9 cellular contexts compared by ENCODE assay signal in the genomic region with DNA sequence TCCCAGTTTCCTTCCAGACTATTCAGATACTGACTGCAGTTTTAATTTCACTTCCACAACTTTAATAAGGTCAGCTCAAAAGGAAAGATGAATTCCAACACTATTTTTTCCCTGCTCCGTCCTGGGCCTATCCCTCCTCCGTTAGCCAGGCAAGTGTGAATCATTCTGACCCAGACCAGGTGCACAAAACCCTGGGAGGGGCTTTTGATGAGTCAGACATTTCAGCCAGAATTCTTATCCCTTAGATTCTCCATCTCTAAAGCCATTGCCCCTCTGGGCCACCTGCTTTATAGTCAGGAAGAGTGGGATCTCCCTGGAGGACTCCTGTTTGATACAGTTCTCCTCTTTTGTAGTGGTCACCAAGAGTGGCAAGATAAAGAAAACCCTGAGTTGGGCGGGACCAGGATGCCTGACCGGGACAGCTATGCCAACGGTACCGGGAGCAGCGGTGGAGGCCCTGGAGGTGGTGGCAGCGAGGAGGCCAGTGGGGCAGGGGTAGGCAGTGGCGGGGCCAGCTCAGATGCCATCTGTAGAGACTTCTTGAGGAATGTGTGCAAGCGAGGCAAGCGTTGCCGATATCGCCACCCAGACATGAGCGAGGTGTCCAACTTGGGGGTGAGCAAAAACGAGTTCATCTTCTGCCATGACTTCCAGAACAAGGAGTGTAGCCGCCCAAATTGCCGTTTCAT. TPM values are rescaled to one million over a fixed set of nuclear protein-coding genes. Genes with fewer than 3 reads are reported as not detected.
A peak's percentile ranks its signal among the peaks of the same experiment; 100 is the strongest.
DNase-seq lines count a peak whose midpoint lies in the region; ATAC-seq and TF ChIP-seq lines count a peak whose summit lies in the region.
"Had no signal": no experiment of that assay in that cellular context is flagged by ENCODE, and none has a peak within 500 bp of the region (broad histone marks: within the 10 kb centered on the region; RNA-seq: fewer than 3 reads in every experiment).

No MANE protein-coding gene starts in this region.

- POLR2A ChIA-PET in OCI-LY7 (lab: Charles Lee) = interaction anchor here (1.0 to 5.7 kb wide), 6 partner anchors 8 to 341 kb away, joined by 3 to 64 read pairs (median 4); a partner anchor contains a TSS

- no peaks in the 10 kb centered on the region for H3K27me3 ChIP-seq in CD4-positive, CD25-positive, alpha-beta regulatory T cell (ENCODE audit: control insufficient read depth, insufficient read depth, low read length)
- H3K27me3 ChIP-seq in fibroblast of lung (ENCODE audit: control insufficient read depth, insufficient read depth, low read length) = no peaks in the 10 kb centered on the region
- no peaks in the 10 kb centered on the region for H3K27me3 ChIP-seq in prostate gland (replicated peaks; ENCODE audit: insufficient read depth)

- peaks cover 22% of the 10 kb centered on the region for H3K36me3 Mint-ChIP-seq in CD4-positive, CD25-positive, alpha-beta regulatory T cell

- intact Hi-C loops in OCI-LY7 (cut with micrococcal nuclease; ENCODE audit: unreplicated experiment) = no loop called here
- intact Hi-C loops in prostate gland (cut with DNase I) = no loop called here

- H3K4me1 ChIP-seq in CD4-positive, CD25-positive, alpha-beta regulatory T cell (ENCODE audit: control insufficient read depth, insufficient read depth, low read length, poor library complexity, severe bottlenecking) = peaks cover 25% of the 10 kb centered on the region
- H3K4me1 ChIP-seq in OCI-LY7 (ENCODE audit: insufficient read depth, low read length, poor library complexity, severe bottlenecking) = peaks cover 35% of the 10 kb centered on the region
- H3K4me1 ChIP-seq in fibroblast of lung (ENCODE audit: control insufficient read depth, extremely low read depth, insufficient read depth, low read length) = peaks cover 15% of the 10 kb centered on the region
- H3K4me1 ChIP-seq in prostate gland (replicated peaks) = peaks cover 8% of the 10 kb centered on the region

- CTCF ChIA-PET in OCI-LY7 (lab: Charles Lee; ENCODE audit: unreplicated experiment) = interaction anchor here (0.5 to 2.6 kb wide), 6 partner anchors 7 to 341 kb away, joined by 3 to 23 read pairs (median 4); a partner anchor contains a TSS

- peak overlapping the region in 2 of 3 donors; percentile 36 to 73 for H3K27ac Mint-ChIP-seq in CD4-positive, CD25-positive, alpha-beta regulatory T cell

- BruUV-seq in OCI-LY7 (replicated peaks; lab: Mats Ljungman, UMichigan) = no TSS peak

- H3K27ac ChIP-seq in CD4-positive, CD25-positive, alpha-beta regulatory T cell (ENCODE audit: insufficient read depth, low read length, poor library complexity, severe bottlenecking) = no peak overlapping the region
- H3K27ac ChIP-seq in OCI-LY7 (ENCODE audit: low read depth, low read length, poor library complexity, severe bottlenecking) (no peak overlapping the region), fibroblast of lung (ENCODE audit: insufficient read depth, low read length) (peak overlapping the region; percentile 91), prostate gland (peak overlapping the region; percentile 93 to 97)

- peak overlapping the region in 3 of 4 donors; percentile 19 to 57 (median 53) for H3K4me3 Mint-ChIP-seq in CD4-positive, CD25-positive, alpha-beta regulatory T cell

- no peaks in the 10 kb centered on the region for H3K9me3 Mint-ChIP-seq in CD4-positive, CD25-positive, alpha-beta regulatory T cell
- H3K9me3 Mint-ChIP-seq: stimulated activated memory B cell treated with anti-CD40 and anti-IgM and Interleukin-4, amounts not matched to agents 10 μg/mL and 1 μg/mL and 100 μg/mL, for 72 hours had no signal

- H3K4me2 ChIP-seq in OCI-LY7 (ENCODE audit: low read length) = peak overlapping the region; percentile 85
- no peak overlapping the region for H3K4me2 ChIP-seq in fibroblast of lung (ENCODE audit: extremely low read depth, insufficient read depth, low read length)

- no peak overlapping the region for H3K4me3 ChIP-seq in CD4-positive, CD25-positive, alpha-beta regulatory T cell (ENCODE audit: low read depth, low read length)
- H3K4me3 ChIP-seq in OCI-LY7 (ENCODE audit: low read depth, low read length, poor library complexity, severe bottlenecking) (no peak overlapping the region), fibroblast of lung (replicated peaks in 1 of 4; ENCODE audit: control extremely low read depth in 1 of 4, insufficient read depth in 1 of 4, low read depth in 3 of 4, low read length in 4 of 4) (peak overlapping the region in 1 of 4 experiments; percentile 29), prostate gland (no peak overlapping the region)

- H3K36me3 ChIP-seq in CD4-positive, CD25-positive, alpha-beta regulatory T cell (ENCODE audit: control insufficient read depth, insufficient read depth, low read length) = peaks cover 9% of the 10 kb centered on the region
- H3K36me3 ChIP-seq in OCI-LY7 (ENCODE audit: insufficient read depth, low read length) (peaks cover 42% of the 10 kb centered on the region), fibroblast of lung (ENCODE audit: control insufficient read depth, insufficient read depth, low read length) (peaks cover 10% of the 10 kb centered on the region), prostate gland (no peaks in the 10 kb centered on the region)

- H2AFZ ChIP-seq in OCI-LY7 (ENCODE audit: low read length) (no peak overlapping the region), fibroblast of lung (ENCODE audit: low read length) (no peak overlapping the region)

- DNase-seq in CD4-positive, CD25-positive, alpha-beta regulatory T cell = no peak
- DNase-seq in OCI-LY7 (ENCODE audit: low spot score) (no peak), fibroblast of lung (ENCODE audit: low read depth in 2 of 2) (peak in 1 of 2 donors; percentile 59), prostate gland (ENCODE audit: low spot score) (no peak), anterior cingulate cortex (lab: John Stamatoyannopoulos, UW) (no peak)
- no peak for DNase-seq in activated CD8-positive, alpha-beta memory T cell treated with anti-CD3 and anti-CD28 coated beads for 24 hours

- TF ChIP-seq CTCF in OCI-LY7 (conservative IDR thresholded peaks at IDR 0.05; ENCODE audit: low read length) = no peak
- no peak for TF ChIP-seq CTCF in fibroblast of lung (conservative IDR thresholded peaks at IDR 0.05 in 1 of 2, IDR thresholded peaks at IDR 0.05 in 1 of 2; ENCODE audit: low read depth in 1 of 2, low read length in 2 of 2)
- no peak for TF ChIP-seq CTCF in prostate gland (IDR thresholded peaks at IDR 0.05)

- H4K20me1 ChIP-seq in OCI-LY7 (ENCODE audit: insufficient read depth, low read length) = no peaks in the 10 kb centered on the region
- H4K20me1 ChIP-seq in fibroblast of lung (ENCODE audit: control insufficient read depth, extremely low read depth, insufficient read depth, low read length) = no peaks in the 10 kb centered on the region

- ATAC-seq in CD4-positive, CD25-positive, alpha-beta regulatory T cell (ENCODE audit: low read depth in 2 of 2) = no peak
- no peak for ATAC-seq in HG02840 (IDR thresholded peaks at IDR 0.05; ENCODE audit: low FRiP score, unreplicated experiment)
- ATAC-seq in HG03521 (IDR thresholded peaks at IDR 0.05; ENCODE audit: unreplicated experiment) = no peak
- ATAC-seq: stimulated activated memory B cell treated with anti-CD40 and anti-IgM and Interleukin-4, amounts not matched to agents 10 μg/mL and 1 μg/mL and 100 μg/mL, for 72 hours had no signal

- no peak overlapping the region for H3K9ac ChIP-seq in fibroblast of lung (ENCODE audit: insufficient read depth, low read length)

- 85% methylated on average over 17 of the region's 17 CpGs for WGBS in prostate gland

- peaks cover 4% of the 10 kb centered on the region for H3K27me3 Mint-ChIP-seq in CD4-positive, CD25-positive, alpha-beta regulatory T cell
- H3K27me3 Mint-ChIP-seq: stimulated activated memory B cell treated with anti-CD40 and anti-IgM and Interleukin-4, amounts not matched to agents 10 μg/mL and 1 μg/mL and 100 μg/mL, for 72 hours had no signal

- peaks cover 9 to 53% (median 29%) of the 10 kb centered on the region in 4 donors for H3K4me1 Mint-ChIP-seq in CD4-positive, CD25-positive, alpha-beta regulatory T cell

- H3K79me2 ChIP-seq in OCI-LY7 (ENCODE audit: insufficient read depth, low read depth, low read length) = peaks cover 16% of the 10 kb centered on the region
- peaks cover 14% of the 10 kb centered on the region for H3K79me2 ChIP-seq in fibroblast of lung (ENCODE audit: control insufficient read depth, insufficient read depth, low read length)

- no peaks in the 10 kb centered on the region for H3K9me2 ChIP-seq in OCI-LY7 (ENCODE audit: insufficient read depth, low read length)

- H3K9me3 ChIP-seq in CD4-positive, CD25-positive, alpha-beta regulatory T cell (ENCODE audit: control insufficient read depth in 2 of 2, low read length in 2 of 2) = no peaks in the 10 kb centered on the region
- H3K9me3 ChIP-seq in OCI-LY7 (ENCODE audit: low read length) (no peaks in the 10 kb centered on the region), fibroblast of lung (ENCODE audit: control insufficient read depth, insufficient read depth, low read depth, low read length) (no peaks in the 10 kb centered on the region), prostate gland (no peaks in the 10 kb centered on the region)

- no peak for TF ChIP-seq POLR2A in prostate gland (IDR thresholded peaks at IDR 0.05)

RNA-seq across cellular contexts. Expression of a gene that starts 2.2 kb away (rescaled TPM):
- total RNA-seq in CD4-positive, CD25-positive, alpha-beta regulatory T cell = 11.0 TPM
- 1 to 10 TPM; 1.7 to 3.7 (median 2.9) TPM for polyA plus RNA-seq in CD4-positive, CD25-positive, alpha-beta regulatory T cell
- 11.9 and 12.6 TPM in 2 replicates for total RNA-seq in OCI-LY7 (2014; rRNA removed; shearing (Covaris generic))
- total RNA-seq in OCI-LY7 (2022) (15.8 and 16.5 TPM in 2 replicates), fibroblast of lung (5.6 and 7.2 TPM in 2 replicates), prostate gland (1 to 10 TPM; 4.6 to 9.1 TPM)
- polyA plus RNA-seq in fibroblast of lung = 1.8 and 1.9 TPM in 2 replicates
- polyA plus RNA-seq in fibroblast of lung (2012) = 1.9 and 3.5 TPM in 2 replicates
- polyA minus RNA-seq in fibroblast of lung (ENCODE audit: low replicate concordance) = 2.9 and 4.0 TPM in 2 replicates

RNA-seq across cellular contexts. Expression of a gene that starts 3.9 kb away (rescaled TPM):
- total RNA-seq in CD4-positive, CD25-positive, alpha-beta regulatory T cell = 4,134 TPM
- polyA plus RNA-seq in CD4-positive, CD25-positive, alpha-beta regulatory T cell = 1,000 to 10,000 TPM; 7,544 to 9,760 (median 8,849) TPM
- total RNA-seq in OCI-LY7 (2014; rRNA removed; shearing (Covaris generic)) = 4,534 and 5,932 TPM in 2 replicates
- total RNA-seq in OCI-LY7 (2022) = 4,745 and 4,976 TPM in 2 replicates
- 2,664 and 4,175 TPM in 2 replicates for total RNA-seq in fibroblast of lung
- 6,961 and 9,604 TPM in 2 replicates for polyA plus RNA-seq in fibroblast of lung
- polyA plus RNA-seq in fibroblast of lung (2012) = 7,932 and 8,024 TPM in 2 replicates
- 1,416 and 1,475 TPM in 2 replicates for polyA minus RNA-seq in fibroblast of lung (ENCODE audit: low replicate concordance)
- total RNA-seq in prostate gland = 1,000 to 10,000 TPM; 2,549 to 4,385 TPM

RNA-seq across cellular contexts. Expression of a gene that starts 7.8 kb away (rescaled TPM):
- total RNA-seq in CD4-positive, CD25-positive, alpha-beta regulatory T cell = 190 TPM
- polyA plus RNA-seq in CD4-positive, CD25-positive, alpha-beta regulatory T cell = 100 to 1,000 TPM; 249 to 395 (median 333) TPM
- total RNA-seq in OCI-LY7 (2014; rRNA removed; shearing (Covaris generic)) = 74.6 and 85.9 TPM in 2 replicates
- total RNA-seq in OCI-LY7 (2022) (108 and 112 TPM in 2 replicates), fibroblast of lung (261 and 446 TPM in 2 replicates), prostate gland (100 to 1,000 TPM in 1 of 2 donors, 10 to 100 TPM in 1; 66.8 to 167 TPM)
- 182 and 260 TPM in 2 replicates for polyA plus RNA-seq in fibroblast of lung
- polyA plus RNA-seq in fibroblast of lung (2012) = 135 and 167 TPM in 2 replicates
- polyA minus RNA-seq in fibroblast of lung (ENCODE audit: low replicate concordance) = 837 and 884 TPM in 2 replicates

RNA-seq across cellular contexts. Expression of a gene that starts 15.9 kb away (rescaled TPM):
- total RNA-seq in CD4-positive, CD25-positive, alpha-beta regulatory T cell = 63.8 TPM
- polyA plus RNA-seq in CD4-positive, CD25-positive, alpha-beta regulatory T cell = 100 to 1,000 TPM; 193 to 203 (median 196) TPM
- total RNA-seq in OCI-LY7 (2014; rRNA removed; shearing (Covaris generic)) = 358 and 437 TPM in 2 replicates
- total RNA-seq in OCI-LY7 (2022) (280 and 289 TPM in 2 replicates), fibroblast of lung (92.2 and 93.5 TPM in 2 replicates), prostate gland (10 to 100 TPM; 75.0 to 93.3 TPM)
- polyA plus RNA-seq in fibroblast of lung = 202 and 342 TPM in 2 replicates
- polyA plus RNA-seq in fibroblast of lung (2012) = 94.2 and 182 TPM in 2 replicates
- 12.2 and 20.4 TPM in 2 replicates for polyA minus RNA-seq in fibroblast of lung (ENCODE audit: low replicate concordance)

RNA-seq across cellular contexts. Expression of a gene that starts 32.1 kb away (rescaled TPM):
- total RNA-seq in CD4-positive, CD25-positive, alpha-beta regulatory T cell = 8.8 TPM
- polyA plus RNA-seq in CD4-positive, CD25-positive, alpha-beta regulatory T cell = 10 to 100 TPM in 3 of 4 donors, 1 to 10 TPM in 1; 9.9 to 18.4 (median 11.3) TPM
- 56.6 and 105 TPM in 2 replicates for total RNA-seq in OCI-LY7 (2014; rRNA removed; shearing (Covaris generic))
- total RNA-seq in OCI-LY7 (2022) (62.6 and 77.6 TPM in 2 replicates), fibroblast of lung (71.7 and 98.6 TPM in 2 replicates), prostate gland (100 to 1,000 TPM in 1 of 2 donors, 10 to 100 TPM in 1; 66.4 to 203 TPM)
- polyA plus RNA-seq in fibroblast of lung = 87.7 and 99.1 TPM in 2 replicates
- polyA plus RNA-seq in fibroblast of lung (2012) = 163 and 171 TPM in 2 replicates
- 40.3 and 69.5 TPM in 2 replicates for polyA minus RNA-seq in fibroblast of lung (ENCODE audit: low replicate concordance)

Comparison
In these comparisons a context has a peak if more than half of its experiments do, and no peak if none do; other contexts are left out.
1. H3K27ac ChIP-seq: peak in fibroblast of lung (single experiment) and prostate gland (2 of 2); none in CD4-positive, CD25-positive, alpha-beta regulatory T cell (single experiment) and OCI-LY7 (single experiment).